Comparison of ENCODE assay signal across 17 cellular contexts in the genomic region with DNA sequence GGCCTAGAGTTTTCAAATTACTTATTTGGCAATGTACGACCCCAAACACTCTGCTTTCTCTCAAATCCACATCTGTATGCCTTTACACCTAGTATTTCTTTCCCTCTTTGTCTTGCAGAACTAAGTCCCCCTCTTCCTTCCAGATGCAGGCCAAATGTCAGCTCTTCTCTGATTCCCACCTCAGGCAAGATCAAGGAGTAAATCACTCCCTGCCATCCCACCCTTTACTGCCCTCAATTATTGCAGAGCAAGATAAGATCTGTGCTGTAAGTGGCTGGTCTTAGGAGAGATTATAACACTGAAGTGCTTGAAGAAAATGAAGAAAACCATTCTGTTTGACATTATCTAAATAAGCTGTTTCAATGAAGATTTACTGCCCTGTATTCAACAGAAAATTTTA.
"Had no signal": no experiment of that assay in that cellular context is flagged by ENCODE, and none has a peak within 500 bp of the region (broad histone marks: within the 10 kb centered on the region; RNA-seq: fewer than 3 reads in every experiment).

No MANE protein-coding gene starts in this region.

- H3K4me3 Mint-ChIP-seq: naive thymus-derived CD8-positive, alpha-beta T cell; neural progenitor cell had no signal

- H3K27me3 ChIP-seq: dorsolateral prefrontal cortex, heart right ventricle, neural progenitor cell, ovary, right atrium auricular region, stomach had no signal

- H3K36me3 Mint-ChIP-seq: naive thymus-derived CD8-positive, alpha-beta T cell had no signal

- H2AFZ ChIP-seq: neural progenitor cell had no signal

- DNase-seq: cortex of kidney; dorsolateral prefrontal cortex; effector CD8-positive, alpha-beta T cell; heart right ventricle; left colon; mucosa of descending colon; naive thymus-derived CD8-positive, alpha-beta T cell; nucleus accumbens; ovary; small intestine; stimulated activated CD4-positive, alpha-beta T cell treated with anti-CD3 and anti-CD28 coated beads, Interleukin-12 subunit alpha, Interleukin-12 subunit beta, amount 100 ng/mL, for 4 hours; stimulated activated naive CD4-positive, alpha-beta T cell; stomach; substantia nigra; trophoblast cell had no signal

- H3K27ac ChIP-seq: dorsolateral prefrontal cortex, heart right ventricle, neural progenitor cell, ovary, right atrium auricular region, stomach had no signal

- H3K27me3 Mint-ChIP-seq: naive thymus-derived CD8-positive, alpha-beta T cell had no signal

- H3K27ac Mint-ChIP-seq: naive thymus-derived CD8-positive, alpha-beta T cell; neural progenitor cell had no signal

- H3K4me2 ChIP-seq: neural progenitor cell had no signal

- H3K9me3 ChIP-seq: mucosa of descending colon, ovary, right atrium auricular region had no signal

- H3K4me1 Mint-ChIP-seq: naive thymus-derived CD8-positive, alpha-beta T cell; neural progenitor cell had no signal

- H3K36me3 ChIP-seq: heart right ventricle, neural progenitor cell, ovary, right atrium auricular region, stomach had no signal

- H3K4me1 ChIP-seq: heart right ventricle, neural progenitor cell, right atrium auricular region, stomach had no signal

- H3K4me3 ChIP-seq: dorsolateral prefrontal cortex, heart right ventricle, mucosa of descending colon, neural progenitor cell, ovary, right atrium auricular region, stomach had no signal
